23 cellular contexts compared by ENCODE assay signal in the genomic region with DNA sequence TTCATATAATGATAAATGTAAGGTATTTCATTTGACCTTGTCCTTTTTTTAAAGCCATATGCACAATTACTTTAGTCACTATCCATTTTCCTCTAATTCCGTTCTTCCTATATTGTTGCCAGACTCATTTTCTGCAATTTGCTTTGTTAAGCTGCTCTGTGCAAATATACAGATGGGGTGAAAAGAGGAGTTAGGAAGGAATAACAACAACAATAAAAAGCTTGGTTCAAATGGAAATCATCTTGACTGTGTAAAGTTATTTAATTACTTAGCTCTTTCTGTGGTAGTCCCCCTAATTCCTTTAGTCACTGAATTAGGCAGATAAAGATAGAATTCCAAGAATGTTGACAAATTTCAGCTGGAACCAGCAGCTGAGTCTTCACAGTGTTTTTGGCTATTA.
"Had no signal": no experiment of that assay in that cellular context is flagged by ENCODE, and none has a peak within 500 bp of the region (broad histone marks: within the 10 kb centered on the region; RNA-seq: fewer than 3 reads in every experiment).

No MANE protein-coding gene starts in this region.

- DNase-seq: activated CD4-positive, alpha-beta T cell treated with anti-CD3 and anti-CD28 coated beads for 4 hours; activated CD4-positive, alpha-beta T cell treated with anti-CD3 and anti-CD28 coated beads, Interleukin-2, amount 50 U/mL, for 4 hours; activated naive CD4-positive, alpha-beta T cell; activated T-cell treated with anti-CD3 and anti-CD28 coated beads for 4 hours; activated T-cell treated with anti-CD3 and anti-CD28 coated beads, Interleukin-2, amount 50 U/mL, for 72 hours; dermis blood vessel endothelial cell; effector CD4-positive, alpha-beta T cell; gastrocnemius medialis; glutamatergic neuron; left ventricle myocardium superior; naive B cell; stimulated activated CD4-positive, alpha-beta T cell treated with anti-CD3 and anti-CD28 coated beads, Interleukin-15, amount 100 ng/mL, for 24 hours; stimulated activated naive CD4-positive, alpha-beta T cell; T-helper 1 cell had no signal

- H3K4me3 ChIP-seq: gastrocnemius medialis, suprapubic skin, tibial nerve had no signal

- H3K9me3 ChIP-seq: gastrocnemius medialis, suprapubic skin, tibial nerve had no signal

- FAIRE-seq: colon, islet of Langerhans, TTC549 had no signal

- H3K4me1 ChIP-seq: gastrocnemius medialis, suprapubic skin, tibial nerve had no signal

- H3K27ac ChIP-seq: gastrocnemius medialis, suprapubic skin, tibial nerve, VCaP had no signal

- H3K4me1 Mint-ChIP-seq: naive B cell had no signal

- H3K9me3 Mint-ChIP-seq: mesothelial cell of epicardium, neural crest cell had no signal

- H3K27me3 Mint-ChIP-seq: naive B cell had no signal

- H3K27me3 ChIP-seq: gastrocnemius medialis, suprapubic skin, tibial nerve had no signal

- H3K27ac Mint-ChIP-seq: activated naive CD4-positive, alpha-beta T cell treated with anti-CD3 and anti-CD28 coated beads, Interleukin-2, amount 50 U/mL, for 72 hours; naive B cell had no signal

- H3K4me3 Mint-ChIP-seq: activated T-cell treated with anti-CD3 and anti-CD28 coated beads, Interleukin-2, amount 50 U/mL, for 72 hours; mesothelial cell of epicardium; naive B cell; neural crest cell had no signal

- H3K36me3 Mint-ChIP-seq: activated naive CD4-positive, alpha-beta T cell treated with anti-CD3 and anti-CD28 coated beads, Interleukin-2, amount 50 U/mL, for 72 hours; mesothelial cell of epicardium; naive B cell had no signal

- H3K36me3 ChIP-seq: gastrocnemius medialis, suprapubic skin, tibial nerve had no signal
